Comparison of ENCODE assay signal across 1 cellular context in genomic region chr20:63189322-63189642, GRCh38.
A peak's percentile ranks its signal among the peaks of the same experiment; 100 is the strongest.
TF ChIP-seq lines count a peak whose summit lies in the region.

No MANE protein-coding gene starts in this region.

TF ChIP-seq in HepG2, 621 proteins besides CTCF, POLR2A, EP300 and RAD21 (continued from another document):
- TF ChIP-seq, protein P1, sequence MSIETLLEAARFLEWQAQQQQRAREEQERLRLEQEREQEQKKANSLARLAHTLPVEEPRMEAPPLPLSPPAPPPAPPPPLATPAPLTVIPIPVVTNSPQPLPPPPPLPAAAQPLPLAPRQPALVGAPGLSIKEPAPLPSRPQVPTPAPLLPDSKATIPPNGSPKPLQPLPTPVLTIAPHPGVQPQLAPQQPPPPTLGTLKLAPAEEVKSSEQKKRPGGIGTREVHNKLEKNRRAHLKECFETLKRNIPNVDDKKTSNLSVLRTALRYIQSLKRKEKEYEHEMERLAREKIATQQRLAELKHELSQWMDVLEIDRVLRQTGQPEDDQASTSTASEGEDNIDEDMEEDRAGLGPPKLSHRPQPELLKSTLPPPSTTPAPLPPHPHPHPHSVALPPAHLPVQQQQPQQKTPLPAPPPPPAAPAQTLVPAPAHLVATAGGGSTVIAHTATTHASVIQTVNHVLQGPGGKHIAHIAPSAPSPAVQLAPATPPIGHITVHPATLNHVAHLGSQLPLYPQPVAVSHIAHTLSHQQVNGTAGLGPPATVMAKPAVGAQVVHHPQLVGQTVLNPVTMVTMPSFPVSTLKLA (IDR thresholded peaks at IDR 0.05) = peak; percentile 53
- TF ChIP-seq IKZF1 (IDR thresholded peaks at IDR 0.05) (0 out of 2 replicates have a peak, but pooled peaks have one; percentile 70), MTA1 (CRISPR knock-in tag; IDR thresholded peaks at IDR 0.05; ENCODE audit: borderline replicate concordance) (no peak)
